Comparison of ENCODE assay signal across 10 cellular contexts in genomic region chr3:12916159-12916558, GRCh38.
DNase-seq lines count a peak whose midpoint lies in the region; ATAC-seq and TF ChIP-seq lines count a peak whose summit lies in the region.
"Had no signal": no experiment of that assay in that cellular context is flagged by ENCODE, and none has a peak within 500 bp of the region (broad histone marks: within the 10 kb centered on the region; RNA-seq: fewer than 3 reads in every experiment).

No MANE protein-coding gene starts in this region.

- peak overlapping the region; percentile 29 for H3K4me3 ChIP-seq in Loucy (ENCODE audit: low read length, poor library complexity, severe bottlenecking)
- H3K4me3 ChIP-seq: skin epidermis had no signal

- H3K4me1 Mint-ChIP-seq in activated CD4-positive, alpha-beta T cell treated with anti-CD3 and anti-CD28 coated beads, Interleukin-2, amount 10 ng/mL, durations not matched to agents 7 days and 5 days: peaks cover 26% of the 10 kb centered on the region
- peaks cover 4 to 25% of the 10 kb centered on the region in 2 donors for H3K4me1 Mint-ChIP-seq in stimulated activated naive B cell treated with anti-CD40 and anti-IgM and Interleukin-4, amounts not matched to agents 10 μg/mL and 1 μg/mL and 100 μg/mL, for 72 hours

- peak overlapping the region; percentile 12 for H3K9ac ChIP-seq in Loucy (ENCODE audit: low read depth, low read length, poor library complexity, severe bottlenecking)

- H3K27ac Mint-ChIP-seq in activated CD4-positive, alpha-beta T cell treated with anti-CD3 and anti-CD28 coated beads, Interleukin-2, amount 10 ng/mL, durations not matched to agents 7 days and 5 days: peak overlapping the region; percentile 37
- peak overlapping the region in 1 of 2 donors; percentile 76 for H3K27ac Mint-ChIP-seq in activated naive CD4-positive, alpha-beta T cell treated with anti-CD3 and anti-CD28 coated beads, Interleukin-2, amount 50 U/mL, for 72 hours
- H3K27ac Mint-ChIP-seq in stimulated activated naive B cell treated with anti-CD40 and anti-IgM and Interleukin-4, amounts not matched to agents 10 μg/mL and 1 μg/mL and 100 μg/mL, for 72 hours: peak overlapping the region; percentile 71

- peaks cover 5% of the 10 kb centered on the region; the same call in 1 of the 2 replicates for H3F3A ChIP-seq in Loucy (ENCODE audit: low read depth)

- peak; percentile 67 for DNase-seq in activated CD4-positive, alpha-beta T cell treated with anti-CD3 and anti-CD28 coated beads, Interleukin-2, amount 10 ng/mL, durations not matched to agents 7 days and 5 days
- no peak for DNase-seq in activated CD4-positive, alpha-beta T cell treated with anti-CD3 and anti-CD28 coated beads for 1 hour
- DNase-seq in activated naive CD4-positive, alpha-beta T cell treated with anti-CD3 and anti-CD28 coated beads, Interleukin-2, amount 50 U/mL, for 72 hours (ENCODE audit: low spot score in 2 of 2): no peak
- DNase-seq in stimulated activated naive B cell treated with anti-CD40 and anti-IgM and Interleukin-4, amounts not matched to agents 10 μg/mL and 1 μg/mL and 100 μg/mL, for 72 hours: no peak
- DNase-seq in COLO668 (lab: John Stamatoyannopoulos, UW; ENCODE audit: unreplicated experiment) (no peak), posterior vena cava (ENCODE audit: low spot score) (no peak)

- no peaks in the 10 kb centered on the region for H3K9me3 ChIP-seq in Loucy (ENCODE audit: insufficient read depth, low read depth, low read length)

- POLR2A ChIA-PET in activated CD4-positive, alpha-beta T cell treated with anti-CD3 and anti-CD28 coated beads, Interleukin-2, amount 10 ng/mL, durations not matched to agents 7 days and 5 days (lab: Charles Lee): no interaction called here

- H3K27me3 ChIP-seq in Loucy (ENCODE audit: insufficient read depth, low read length, poor library complexity, severe bottlenecking): no peaks in the 10 kb centered on the region

- H2AFZ ChIP-seq in Loucy (ENCODE audit: low read length): no peak overlapping the region

- peak overlapping the region; percentile 9 for H3K4me3 Mint-ChIP-seq in activated CD4-positive, alpha-beta T cell treated with anti-CD3 and anti-CD28 coated beads, Interleukin-2, amount 10 ng/mL, durations not matched to agents 7 days and 5 days
- no peak overlapping the region for H3K4me3 Mint-ChIP-seq in stimulated activated naive B cell treated with anti-CD40 and anti-IgM and Interleukin-4, amounts not matched to agents 10 μg/mL and 1 μg/mL and 100 μg/mL, for 72 hours

- peaks cover 5% of the 10 kb centered on the region; the same call in 1 of the 2 replicates for H3K79me2 ChIP-seq in Loucy (ENCODE audit: insufficient read depth, low read length)

- peaks cover 24% of the 10 kb centered on the region for H3K4me1 ChIP-seq in Loucy (ENCODE audit: insufficient read depth, low read length, poor library complexity, severe bottlenecking)

- TF ChIP-seq CTCF in Loucy (conservative IDR thresholded peaks at IDR 0.05; ENCODE audit: low read length): no peak

- ATAC-seq in activated naive CD4-positive, alpha-beta T cell treated with anti-CD3 and anti-CD28 coated beads, Interleukin-2, amount 50 U/mL, for 72 hours: peak; percentile 57 to 84
- ATAC-seq in stimulated activated naive B cell treated with anti-CD40 and anti-IgM and Interleukin-4, amounts not matched to agents 10 μg/mL and 1 μg/mL and 100 μg/mL, for 72 hours (replicated peaks): peak; percentile 66 to 86
- no peak for ATAC-seq in GM19395 (IDR thresholded peaks at IDR 0.05; ENCODE audit: unreplicated experiment)
- ATAC-seq: left lobe of liver had no signal

- H4K20me1 ChIP-seq in Loucy (ENCODE audit: insufficient read depth, low read length, poor library complexity, severe bottlenecking): peaks cover 7% of the 10 kb centered on the region

- intact Hi-C loops in posterior vena cava (cut with DNase I): loop anchor here in 1 of 2 donors (1.0 kb wide), 1 partner anchor 12 kb away; no protein-coding TSS in a partner anchor

- no peaks in the 10 kb centered on the region for H3K9me3 Mint-ChIP-seq in activated CD4-positive, alpha-beta T cell treated with anti-CD3 and anti-CD28 coated beads, Interleukin-2, amount 10 ng/mL, durations not matched to agents 7 days and 5 days
- H3K9me3 Mint-ChIP-seq in activated naive CD4-positive, alpha-beta T cell treated with anti-CD3 and anti-CD28 coated beads, Interleukin-2, amount 50 U/mL, for 72 hours: no peaks in the 10 kb centered on the region
- H3K9me3 Mint-ChIP-seq in stimulated activated naive B cell treated with anti-CD40 and anti-IgM and Interleukin-4, amounts not matched to agents 10 μg/mL and 1 μg/mL and 100 μg/mL, for 72 hours: no peaks in the 10 kb centered on the region

- H3K36me3 Mint-ChIP-seq in activated CD4-positive, alpha-beta T cell treated with anti-CD3 and anti-CD28 coated beads, Interleukin-2, amount 10 ng/mL, durations not matched to agents 7 days and 5 days (ENCODE audit: low read depth): peaks cover 30% of the 10 kb centered on the region
- no peaks in the 10 kb centered on the region for H3K36me3 Mint-ChIP-seq in activated naive CD4-positive, alpha-beta T cell treated with anti-CD3 and anti-CD28 coated beads, Interleukin-2, amount 50 U/mL, for 72 hours
- H3K36me3 Mint-ChIP-seq in stimulated activated naive B cell treated with anti-CD40 and anti-IgM and Interleukin-4, amounts not matched to agents 10 μg/mL and 1 μg/mL and 100 μg/mL, for 72 hours: peaks cover 28 to 45% of the 10 kb centered on the region in 2 donors

- peak overlapping the region; percentile 60 for H3K4me2 ChIP-seq in Loucy (ENCODE audit: low read depth, low read length, poor library complexity, severe bottlenecking)

- CTCF ChIA-PET in activated CD4-positive, alpha-beta T cell treated with anti-CD3 and anti-CD28 coated beads, Interleukin-2, amount 10 ng/mL, durations not matched to agents 7 days and 5 days (lab: Charles Lee): interaction anchor here (1.3 kb wide), 1 partner anchor 74 kb away, joined by 4 read pairs; no protein-coding TSS in a partner anchor

- H3K36me3 ChIP-seq in Loucy (ENCODE audit: insufficient read depth, low read length): peaks cover 64% of the 10 kb centered on the region

- H3K27me3 Mint-ChIP-seq in activated CD4-positive, alpha-beta T cell treated with anti-CD3 and anti-CD28 coated beads, Interleukin-2, amount 10 ng/mL, durations not matched to agents 7 days and 5 days: no peaks in the 10 kb centered on the region
- no peaks in the 10 kb centered on the region for H3K27me3 Mint-ChIP-seq in stimulated activated naive B cell treated with anti-CD40 and anti-IgM and Interleukin-4, amounts not matched to agents 10 μg/mL and 1 μg/mL and 100 μg/mL, for 72 hours

- no peaks in the 10 kb centered on the region for H3K9me2 ChIP-seq in Loucy (replicated peaks; ENCODE audit: low read depth, low read length)
